Comparison of ENCODE assay signal across 9 cellular contexts in genomic region chr16:14399397-14400284, GRCh38.
A peak's percentile ranks its signal among the peaks of the same experiment; 100 is the strongest.
DNase-seq lines count a peak whose midpoint lies in the region; ATAC-seq and TF ChIP-seq lines count a peak whose summit lies in the region.
"Had no signal": no experiment of that assay in that cellular context is flagged by ENCODE, and none has a peak within 500 bp of the region (broad histone marks: within the 10 kb centered on the region; RNA-seq: fewer than 3 reads in every experiment).

No MANE protein-coding gene starts in this region.

- H2BK5ac ChIP-seq in H9 (ENCODE audit: insufficient read length, low read length), result no peak overlapping the region

- H2BK120ac ChIP-seq in H9 (ENCODE audit: low read depth, low read length, poor library complexity, severe bottlenecking), result no peak overlapping the region

- no peak overlapping the region for H3K56ac ChIP-seq in H9 (ENCODE audit: insufficient read length, low read depth, low read length)

- H3K27ac ChIP-seq in H9 (ENCODE audit: insufficient read length, low read depth, low read length), result no peak overlapping the region
- peak overlapping the region; percentile 45 to 65 for H3K27ac ChIP-seq in prostate gland

- no peaks in the 10 kb centered on the region for H3K9me3 ChIP-seq in H9 (ENCODE audit: control insufficient read depth, low read depth, low read length)
- no peaks in the 10 kb centered on the region for H3K9me3 ChIP-seq in prostate gland
- no peaks in the 10 kb centered on the region for H3K9me3 ChIP-seq in T-helper 17 cell (ENCODE audit: control insufficient read depth, low read length, poor library complexity, severe bottlenecking)

- H3K9ac ChIP-seq in H9 (ENCODE audit: extremely low read depth, insufficient read length, low read length), result no peak overlapping the region

- no peak overlapping the region for H2BK15ac ChIP-seq in H9 (ENCODE audit: low read depth, low read length)

- TF ChIP-seq CTCF in AG09319 (IDR thresholded peaks at IDR 0.05; ENCODE audit: low read depth, low read length) (no peak; the same call in 1 of the 2 replicates), H9 (conservative IDR thresholded peaks at IDR 0.05) (no peak), fibroblast of the aortic adventitia (IDR thresholded peaks at IDR 0.05; ENCODE audit: insufficient read depth, low read length) (no peak), prostate gland (IDR thresholded peaks at IDR 0.05) (no peak), GM10266 (IDR thresholded peaks at IDR 0.05; ENCODE audit: control insufficient read depth, insufficient read depth, low read depth, missing control alignments) (no peak)

- WGBS in H9 (ENCODE audit: extremely low coverage, insufficient read length, low lambda C conversion rate), result no CpG with 5 or more reads among the region's 25 CpGs
- 42% methylated on average over 25 of the region's 25 CpGs for WGBS in prostate gland

- H4K20me1 ChIP-seq in H9 (ENCODE audit: control insufficient read depth, insufficient read depth, insufficient read length), result no peaks in the 10 kb centered on the region

- no peak overlapping the region for H3K4ac ChIP-seq in H9 (ENCODE audit: low read depth, low read length)

- no peaks in the 10 kb centered on the region for H3K23me2 ChIP-seq in H9 (ENCODE audit: insufficient read length, low read depth, low read length, poor library complexity, severe bottlenecking)

- H3K14ac ChIP-seq in H9 (ENCODE audit: insufficient read depth, low read length), result no peak overlapping the region

- no peaks in the 10 kb centered on the region for H3K36me3 ChIP-seq in prostate gland

- no peak overlapping the region for H3K23ac ChIP-seq in H9 (ENCODE audit: insufficient read length, low read depth, low read length)

- H3K9me3 Mint-ChIP-seq in H9, result no peaks in the 10 kb centered on the region

- no peak overlapping the region for H2AK5ac ChIP-seq in H9 (ENCODE audit: insufficient read length, low read length)

- H3K18ac ChIP-seq in H9 (ENCODE audit: insufficient read length, low read depth, low read length), result no peak overlapping the region

- H3K27me3 Mint-ChIP-seq in H9 (ENCODE audit: low read depth), result no peaks in the 10 kb centered on the region
- peaks cover 5% of the 10 kb centered on the region for H3K27me3 Mint-ChIP-seq in T-helper 17 cell
- H3K27me3 Mint-ChIP-seq: activated naive CD8-positive, alpha-beta T cell had no signal

- intact Hi-C loops in prostate gland (cut with DNase I), result loop anchor here (5.0 to 10.0 kb wide), 2 partner anchors 97 to 125 kb away; no protein-coding TSS in a partner anchor

- ATAC-seq in T-helper 17 cell, result no peak

- H3K27me3 ChIP-seq in H9 (ENCODE audit: insufficient read depth, low read length) (no peaks in the 10 kb centered on the region), prostate gland (replicated peaks; ENCODE audit: insufficient read depth) (no peaks in the 10 kb centered on the region)

- no peak overlapping the region for H2AFZ ChIP-seq in H9 (ENCODE audit: low read length)

- H3K79me2 ChIP-seq in H9 (ENCODE audit: insufficient read depth, low read length), result no peaks in the 10 kb centered on the region

- no peaks in the 10 kb centered on the region for H3K79me1 ChIP-seq in H9 (ENCODE audit: insufficient read depth, low read depth, low read length, poor library complexity, severe bottlenecking)

- H3K4me2 ChIP-seq in H9 (ENCODE audit: insufficient read depth, insufficient read length, low read length), result no peak overlapping the region

- H3K4me3 Mint-ChIP-seq in H9 (no peak overlapping the region), T-helper 17 cell (no peak overlapping the region)
- H3K4me3 Mint-ChIP-seq: activated naive CD8-positive, alpha-beta T cell had no signal

- no peak overlapping the region for H4K91ac ChIP-seq in H9 (ENCODE audit: insufficient read length, low read depth, low read length)

- no peak for TF ChIP-seq POLR2A in prostate gland (IDR thresholded peaks at IDR 0.05)

- no peak overlapping the region for H2BK20ac ChIP-seq in H9 (ENCODE audit: low read depth, low read length, poor library complexity, severe bottlenecking)

- no peaks in the 10 kb centered on the region for H3K4me1 ChIP-seq in H9 (ENCODE audit: insufficient read depth, low read length)
- no peaks in the 10 kb centered on the region for H3K4me1 ChIP-seq in prostate gland (replicated peaks)

- peak overlapping the region; percentile 3 for H3K4me3 ChIP-seq in fibroblast of the aortic adventitia (ENCODE audit: low read depth, low read length)
- no peak overlapping the region for H3K4me3 ChIP-seq in prostate gland

- DNase-seq in AG09319 (ENCODE audit: extremely low read depth, low read depth), result peak; percentile 83
- DNase-seq in H9, result no peak
- DNase-seq in OCI-M1 (lab: John Stamatoyannopoulos, UW), result peak; percentile 29
- peak; percentile 78 for DNase-seq in fibroblast of the aortic adventitia (ENCODE audit: low read depth)
- no peak for DNase-seq in prostate gland (ENCODE audit: low spot score)
- no peak for DNase-seq in GM10266 (ENCODE audit: extremely low spot score)
- DNase-seq in T-helper 17 cell, result no peak
- no peak for DNase-seq in activated naive CD4-positive, alpha-beta T cell treated with anti-CD3 and anti-CD28 coated beads, Interleukin-2, amount 50 U/mL, for 16 hours

- H2BK12ac ChIP-seq in H9 (ENCODE audit: insufficient read length, low read depth, low read length), result no peak overlapping the region

- H3K4me1 Mint-ChIP-seq in H9, result peaks cover 8 to 24% of the 10 kb centered on the region in 2 experiments
- H3K4me1 Mint-ChIP-seq in T-helper 17 cell, result no peaks in the 10 kb centered on the region

- H4K8ac ChIP-seq in H9 (replicated peaks; ENCODE audit: insufficient read length, low read depth, low read length), result no peak overlapping the region

- no peak overlapping the region for H3T11ph ChIP-seq in H9 (ENCODE audit: low read length)

- H3K27ac Mint-ChIP-seq in H9 (peak overlapping the region; percentile 17 to 82 (median 74); a peak in 4 of 7 replicates), T-helper 17 cell (no peak overlapping the region)
- H3K27ac Mint-ChIP-seq: activated naive CD8-positive, alpha-beta T cell had no signal

- H4K5ac ChIP-seq in H9 (ENCODE audit: insufficient read length, low read depth, low read length), result no peak overlapping the region

- no peaks in the 10 kb centered on the region for H3K36me3 Mint-ChIP-seq in H9 (ENCODE audit: insufficient read depth in 1 of 3, low read depth in 3 of 3)
- H3K36me3 Mint-ChIP-seq in T-helper 17 cell (ENCODE audit: low read depth), result no peaks in the 10 kb centered on the region
- H3K36me3 Mint-ChIP-seq: activated naive CD8-positive, alpha-beta T cell had no signal

Comparison
In these comparisons a context has a peak if more than half of its experiments do, and no peak if none do; other contexts are left out.
1. DNase-seq: peak in AG09319 (single experiment), OCI-M1 (single experiment) and fibroblast of the aortic adventitia (single experiment); none in H9 (single experiment), prostate gland (single experiment), GM10266 (single experiment), T-helper 17 cell (0 of 3) and activated naive CD4-positive, alpha-beta T cell treated with anti-CD3 and anti-CD28 coated beads, Interleukin-2, amount 50 U/mL, for 16 hours (single experiment).